15 cellular contexts compared by ENCODE assay signal in the genomic region with DNA sequence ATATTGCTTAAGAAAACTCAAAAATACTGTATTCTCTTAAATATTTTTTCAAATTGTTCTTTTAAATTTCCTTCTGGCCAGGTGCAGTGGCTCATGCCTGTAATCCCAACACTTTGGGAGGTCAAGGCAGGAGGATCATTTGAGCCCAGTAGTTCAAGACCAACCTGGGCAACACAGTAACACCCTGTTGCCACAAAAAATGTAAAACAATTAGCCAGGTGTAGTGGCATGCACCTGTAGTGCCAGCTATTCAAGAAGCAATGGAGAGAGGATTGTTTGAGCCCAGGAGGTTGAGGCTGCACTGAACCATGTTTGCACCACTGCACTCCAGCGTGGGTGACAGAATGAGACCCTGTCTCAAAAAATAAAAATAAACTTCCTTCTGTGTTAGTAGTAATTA.
"Had no signal": no experiment of that assay in that cellular context is flagged by ENCODE, and none has a peak within 500 bp of the region (broad histone marks: within the 10 kb centered on the region; RNA-seq: fewer than 3 reads in every experiment).

No MANE protein-coding gene starts in this region.

- H3K4me3 ChIP-seq: adrenal gland, heart right ventricle had no signal

- H3K9me3 Mint-ChIP-seq: activated CD4-positive, alpha-beta T cell treated with anti-CD3 and anti-CD28 coated beads, Interleukin-2, amount 10 ng/mL, durations not matched to agents 7 days and 5 days; activated naive CD4-positive, alpha-beta T cell treated with anti-CD3 and anti-CD28 coated beads for 36 hours; nephron progenitor cell had no signal

- H3K27me3 ChIP-seq: adrenal gland, heart right ventricle had no signal

- H3K27me3 Mint-ChIP-seq: activated CD4-positive, alpha-beta T cell treated with anti-CD3 and anti-CD28 coated beads, Interleukin-2, amount 10 ng/mL, durations not matched to agents 7 days and 5 days had no signal

- H3K36me3 ChIP-seq: adrenal gland had no signal

- H3K4me1 ChIP-seq: adrenal gland had no signal

- H3K9me3 ChIP-seq: adrenal gland, heart right ventricle had no signal

- H3K27ac Mint-ChIP-seq: activated CD4-positive, alpha-beta T cell treated with anti-CD3 and anti-CD28 coated beads, Interleukin-2, amount 10 ng/mL, durations not matched to agents 7 days and 5 days; activated naive CD4-positive, alpha-beta T cell treated with anti-CD3 and anti-CD28 coated beads for 36 hours; nephron progenitor cell had no signal

- DNase-seq: activated CD4-positive, alpha-beta T cell treated with anti-CD3 and anti-CD28 coated beads, Interleukin-2, amount 10 ng/mL, durations not matched to agents 7 days and 5 days; activated CD8-positive, alpha-beta memory T cell treated with anti-CD3 and anti-CD28 coated beads for 24 hours; activated naive CD4-positive, alpha-beta T cell treated with anti-CD3 and anti-CD28 coated beads for 36 hours; adrenal gland; central memory CD4-positive, alpha-beta T cell; cortex of kidney; effector CD8-positive, alpha-beta T cell; heart right ventricle; left ventricle myocardium superior; mesendoderm; nephron progenitor cell; stimulated activated CD4-positive, alpha-beta T cell treated with anti-CD3 and anti-CD28 coated beads, Interleukin-2, amount 100 ng/mL, for 24 hours; stimulated activated naive CD8-positive, alpha-beta T cell treated with anti-CD3 and anti-CD28 coated beads, Interleukin-15, Interleukin-2, amounts not matched to agents 100 U/mL and 50 U/mL, for 24 hours; WERI-Rb-1 had no signal

- ATAC-seq: heart right ventricle; left ventricle myocardium superior; sciatic nerve; stimulated activated naive CD8-positive, alpha-beta T cell treated with anti-CD3 and anti-CD28 coated beads, Interleukin-15, Interleukin-2, amounts not matched to agents 100 U/mL and 50 U/mL, for 24 hours had no signal

- H3K27ac ChIP-seq: adrenal gland, heart right ventricle, WERI-Rb-1 had no signal

- H3K4me1 Mint-ChIP-seq: nephron progenitor cell had no signal

- H3K4me3 Mint-ChIP-seq: activated CD4-positive, alpha-beta T cell treated with anti-CD3 and anti-CD28 coated beads, Interleukin-2, amount 10 ng/mL, durations not matched to agents 7 days and 5 days; activated naive CD4-positive, alpha-beta T cell treated with anti-CD3 and anti-CD28 coated beads for 36 hours; nephron progenitor cell had no signal
